In the genomic region with DNA sequence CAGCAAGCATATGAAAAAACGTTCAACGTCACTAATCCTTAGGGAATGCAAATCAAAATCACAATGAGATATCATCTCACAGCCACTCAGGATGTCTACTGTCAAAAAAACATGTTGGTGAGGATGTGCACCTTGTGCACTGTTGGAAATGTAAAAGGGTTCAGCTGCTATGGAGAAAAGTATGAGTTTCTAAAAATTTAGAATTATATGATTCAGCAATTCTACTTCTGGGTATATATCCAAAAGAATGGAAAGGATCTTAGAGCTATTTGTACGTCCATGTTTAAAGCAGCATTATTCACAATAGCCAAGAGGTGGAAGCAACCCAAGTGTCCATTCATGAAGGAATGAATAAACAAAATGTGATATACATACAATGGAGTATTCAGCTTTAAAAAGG, we compare ENCODE assay signal across 10 cellular contexts. TPM values are rescaled to one million over a fixed set of nuclear protein-coding genes. Genes with fewer than 3 reads are reported as not detected.
"Had no signal": no experiment of that assay in that cellular context is flagged by ENCODE, and none has a peak within 500 bp of the region (broad histone marks: within the 10 kb centered on the region; RNA-seq: fewer than 3 reads in every experiment).

No MANE protein-coding gene starts in this region.

- H3K27ac ChIP-seq: HL-60 had no signal

- H3K9me3 Mint-ChIP-seq: GM23338, H9, HFFc6 had no signal

- H3K4me1 Mint-ChIP-seq: GM23338, H9 had no signal

- DNase-seq: H9, HCEC 1CT, HFFc6, IMR-90, Kasumi-1, KBM-7 had no signal

- H3K4me3 Mint-ChIP-seq: GM23338, H9, HFFc6 had no signal

- FAIRE-seq: H1 had no signal

- H2AFZ ChIP-seq: GM23338 had no signal

- H3K4me3 ChIP-seq: GM23338 had no signal

- H3K27ac Mint-ChIP-seq: GM23338, H9, HFFc6 had no signal

- H3K4me2 ChIP-seq: GM23338 had no signal

- ATAC-seq: GM23338 had no signal

RNA-seq across cellular contexts. Expression of gene CFAP210, which starts 50.0 kb away (rescaled TPM):
- total RNA-seq: GM23338, HT1080, IMR-90 had no signal
- polyA plus RNA-seq: IMR-90 had no signal
